Comparison of ENCODE assay signal across 15 cellular contexts in genomic region chr7:116171094-116171493, GRCh38.
"Had no signal": no experiment of that assay in that cellular context is flagged by ENCODE, and none has a peak within 500 bp of the region (broad histone marks: within the 10 kb centered on the region; RNA-seq: fewer than 3 reads in every experiment).

No MANE protein-coding gene starts in this region.

- DNase-seq: cerebellar nuclear complex; effector memory CD8-positive, alpha-beta T cell; foreskin keratinocyte; immature natural killer cell; left cardiac atrium; mesendoderm; naive B cell; posterior cingulate gyrus; sigmoid colon; stimulated activated CD4-positive, alpha-beta T cell treated with anti-CD3 and anti-CD28 coated beads, Interleukin-2, amount 100 ng/mL, for 48 hours; transverse colon had no signal

- H3K27me3 ChIP-seq: esophagus muscularis mucosa, foreskin keratinocyte, sigmoid colon, transverse colon had no signal

- H3K9me3 ChIP-seq: esophagus muscularis mucosa, sigmoid colon, thoracic aorta, transverse colon had no signal

- H3K4me3 ChIP-seq: esophagus muscularis mucosa, sigmoid colon, skin epidermis, thoracic aorta, transverse colon had no signal

- ATAC-seq: effector memory CD8-positive, alpha-beta T cell; foreskin keratinocyte had no signal

- H3K4me1 ChIP-seq: esophagus muscularis mucosa had no signal

- H3K27ac ChIP-seq: epithelial cell of prostate, esophagus muscularis mucosa, foreskin keratinocyte, sigmoid colon, skin epidermis, thoracic aorta, transverse colon had no signal

- H3K36me3 ChIP-seq: esophagus muscularis mucosa, sigmoid colon, thoracic aorta, transverse colon had no signal
